8 cellular contexts compared by ENCODE assay signal in genomic region chr11:31815743-31816466, GRCh38. TPM values are rescaled to one million over a fixed set of nuclear protein-coding genes. Genes with fewer than 3 reads are reported as not detected.
DNase-seq lines count a peak whose midpoint lies in the region; ATAC-seq and TF ChIP-seq lines count a peak whose summit lies in the region.

No MANE protein-coding gene starts in this region.

- TF ChIP-seq CTCF in A673 (conservative IDR thresholded peaks at IDR 0.05; ENCODE audit: low read depth, low read length): peak; percentile 42
- no peak for TF ChIP-seq CTCF in GM20000 (IDR thresholded peaks at IDR 0.05; ENCODE audit: extremely low read depth, missing control alignments)

- CTCF ChIA-PET in A673 (lab: Charles Lee): interaction anchor here (0.5 to 0.7 kb wide), 2 partner anchors 10 to 235 kb away, joined by 8 to 9 read pairs; no protein-coding TSS in a partner anchor

- H3K4me3 ChIP-seq in A673 (ENCODE audit: low read depth, low read length, poor library complexity, severe bottlenecking): peak overlapping the region; percentile 44
- H3K4me3 ChIP-seq in mesodermal cell (ENCODE audit: extremely low read depth, insufficient read depth, low read length, poor library complexity, severe bottlenecking): peak overlapping the region; percentile 8

- no peaks in the 10 kb centered on the region for H3K36me3 ChIP-seq in A673 (ENCODE audit: insufficient read depth, low read length, poor library complexity, severe bottlenecking)
- H3K36me3 ChIP-seq in mesodermal cell (ENCODE audit: control insufficient read depth, insufficient read depth, low read length): no peaks in the 10 kb centered on the region

- peaks cover 39% of the 10 kb centered on the region for H3K4me1 Mint-ChIP-seq in activated naive CD8-positive, alpha-beta T cell treated with anti-CD3 and anti-CD28 coated beads, Interleukin-2, amount 50 U/mL, for 24 hours

- WGBS in mesodermal cell (ENCODE audit: insufficient coverage in 2 of 2), 2 experiments: 0% methylated on average over 30 to 41 of the region's 55 CpGs

- H3K27me3 Mint-ChIP-seq in activated naive CD8-positive, alpha-beta T cell treated with anti-CD3 and anti-CD28 coated beads, Interleukin-2, amount 50 U/mL, for 24 hours: peaks cover 71% of the 10 kb centered on the region

- POLR2A ChIA-PET in A673 (lab: Charles Lee; ENCODE audit: low non-redundant PET): no interaction called here

- ATAC-seq in activated naive CD8-positive, alpha-beta T cell treated with anti-CD3 and anti-CD28 coated beads, Interleukin-2, amount 50 U/mL, for 24 hours: no peak
- ATAC-seq in HG03521 (IDR thresholded peaks at IDR 0.05; ENCODE audit: unreplicated experiment): no peak
- no peak for ATAC-seq in HG03520 (IDR thresholded peaks at IDR 0.05; ENCODE audit: unreplicated experiment)

- peak; percentile 74 for DNase-seq in A673 (ENCODE audit: low spot score)
- peak; percentile 46 for DNase-seq in GM20000 (ENCODE audit: low spot score)
- no peak for DNase-seq in activated naive CD8-positive, alpha-beta T cell treated with anti-CD3 and anti-CD28 coated beads, Interleukin-2, amount 50 U/mL, for 24 hours
- no peak for DNase-seq in NCI-H1092 treated with DMSO at 0.1 percent for 48 hours (lab: John Stamatoyannopoulos, UW)
- no peak for DNase-seq in NOMO-1 treated with dmso at 0.1 percent for 144 hours (lab: John Stamatoyannopoulos, UW; ENCODE audit: unreplicated experiment)

- no peak overlapping the region for H3K27ac ChIP-seq in A673 (ENCODE audit: low read depth, low read length, poor library complexity, severe bottlenecking)
- no peak overlapping the region for H3K27ac ChIP-seq in mesodermal cell (ENCODE audit: low read depth, low read length, severe bottlenecking)

- no peaks in the 10 kb centered on the region for H3K36me3 Mint-ChIP-seq in activated naive CD8-positive, alpha-beta T cell treated with anti-CD3 and anti-CD28 coated beads, Interleukin-2, amount 50 U/mL, for 24 hours (ENCODE audit: low read depth)

- H3K4me3 Mint-ChIP-seq in activated naive CD8-positive, alpha-beta T cell treated with anti-CD3 and anti-CD28 coated beads, Interleukin-2, amount 50 U/mL, for 24 hours: peak overlapping the region; percentile 53

- no peaks in the 10 kb centered on the region for H3K9me3 ChIP-seq in A673 (ENCODE audit: low read depth, low read length, poor library complexity, severe bottlenecking)
- H3K9me3 ChIP-seq in mesodermal cell (ENCODE audit: control insufficient read depth, low read length): no peaks in the 10 kb centered on the region

- no TSS peak for BruUV-seq in A673 (replicated peaks; lab: Mats Ljungman, UMichigan)

- no peaks in the 10 kb centered on the region for H3K9me3 Mint-ChIP-seq in activated naive CD8-positive, alpha-beta T cell treated with anti-CD3 and anti-CD28 coated beads, Interleukin-2, amount 50 U/mL, for 24 hours

- H3K27me3 ChIP-seq in A673 (replicated peaks; ENCODE audit: insufficient read depth, low read depth, low read length, poor library complexity): peaks cover 94% of the 10 kb centered on the region

- H3K4me1 ChIP-seq in A673 (ENCODE audit: insufficient read depth, low read length, poor library complexity, severe bottlenecking): peaks cover 65% of the 10 kb centered on the region
- H3K4me1 ChIP-seq in mesodermal cell (ENCODE audit: control insufficient read depth, insufficient read depth, low read length, poor library complexity, severe bottlenecking): peaks cover 31% of the 10 kb centered on the region

- intact Hi-C loops in A673 (cut with micrococcal nuclease; ENCODE audit: unreplicated experiment): loop anchor here (5.0 kb wide), 1 partner anchor 664 kb away; no protein-coding TSS in a partner anchor

- peak overlapping the region; percentile 2 for H3K27ac Mint-ChIP-seq in activated naive CD8-positive, alpha-beta T cell treated with anti-CD3 and anti-CD28 coated beads, Interleukin-2, amount 50 U/mL, for 24 hours

RNA-seq across cellular contexts. Expression of gene PAX6, which starts 4.8 kb away (rescaled TPM):
- total RNA-seq in A673 (2021): 22.4 and 33.9 TPM in 2 replicates
- 2.2 TPM for polyA plus RNA-seq in mesodermal cell (2013, experiment 1 of 2)
- 0.86 TPM for polyA plus RNA-seq in mesodermal cell (2013, experiment 2 of 2)

Comparison
In these comparisons a context has a peak if more than half of its experiments do, and no peak if none do; other contexts are left out.
1. DNase-seq: peak in A673 (single experiment) and GM20000 (single experiment); none in activated naive CD8-positive, alpha-beta T cell treated with anti-CD3 and anti-CD28 coated beads, Interleukin-2, amount 50 U/mL, for 24 hours (single experiment), NCI-H1092 treated with DMSO at 0.1 percent for 48 hours (single experiment) and NOMO-1 treated with dmso at 0.1 percent for 144 hours (single experiment).